8 cellular contexts compared by ENCODE assay signal in genomic region chr21:33948951-33949444, GRCh38. TPM values are rescaled to one million over a fixed set of nuclear protein-coding genes. Genes with fewer than 3 reads are reported as not detected.
A peak's percentile ranks its signal among the peaks of the same experiment; 100 is the strongest.
DNase-seq lines count a peak whose midpoint lies in the region; ATAC-seq and TF ChIP-seq lines count a peak whose summit lies in the region.

No MANE protein-coding gene starts in this region.

- H3K27ac ChIP-seq in BLaER1 treated with 17β-estradiol and CSF1 and Interleukin-3, amounts not matched to agents 10 nM and 100 nM = peak overlapping the region; percentile 83 to 99 (median 93)
- H3K27ac ChIP-seq in HUES64 (ENCODE audit: low read depth, low read length) (peak overlapping the region; percentile 90), breast epithelium (peak overlapping the region; percentile 92), neural cell (ENCODE audit: low read length) (peak overlapping the region; percentile 98)

- POLR2A ChIA-PET in GM10248 (lab: Yijun Ruan, JAX) = interaction anchor here (0.5 to 2.0 kb wide), 5 partner anchors 24 to 933 kb away, joined by 3 to 8 read pairs (median 6); partner anchors contain the start of genes MRPS6 and SLC5A3

- no peaks in the 10 kb centered on the region for H3K9me2 ChIP-seq in neural cell (ENCODE audit: insufficient read depth, low read length)

- intact Hi-C loops in breast epithelium (cut with DNase I; ENCODE audit: low total_unique reads) = no loop called here

- H3K4me1 ChIP-seq in BLaER1 treated with 17β-estradiol and CSF1 and Interleukin-3, amounts not matched to agents 10 nM and 100 nM = peaks cover 63 to 71% (median 67%) of the 10 kb centered on the region in 10 experiments
- H3K4me1 ChIP-seq in HUES64 (ENCODE audit: insufficient read depth, low read length) (peaks cover 22% of the 10 kb centered on the region), breast epithelium (peaks cover 2 to 9% of the 10 kb centered on the region in 2 donors)

- peaks cover 8 to 25% (median 20%) of the 10 kb centered on the region in 11 experiments; a peak in 19 of 22 replicates for H3K9me3 ChIP-seq in BLaER1 treated with 17β-estradiol and CSF1 and Interleukin-3, amounts not matched to agents 10 nM and 100 nM (replicated peaks in 1 of 11)
- no peaks in the 10 kb centered on the region; the same call in 1 of the 2 replicates for H3K9me3 ChIP-seq in HUES64 (ENCODE audit: insufficient read depth, low read depth, low read length)
- H3K9me3 ChIP-seq in breast epithelium = no peaks in the 10 kb centered on the region
- H3K9me3 ChIP-seq in neural cell (ENCODE audit: low read length) = no peaks in the 10 kb centered on the region

- H4K20me1 ChIP-seq in BLaER1 treated with 17β-estradiol and CSF1 and Interleukin-3, amounts not matched to agents 10 nM and 100 nM = no peaks in the 10 kb centered on the region
- no peaks in the 10 kb centered on the region for H4K20me1 ChIP-seq in neural cell (ENCODE audit: insufficient read depth)

- TF ChIP-seq RAD21 in neural cell (conservative IDR thresholded peaks at IDR 0.05) = no peak

- no peaks in the 10 kb centered on the region for H3K27me3 ChIP-seq in BLaER1 treated with 17β-estradiol and CSF1 and Interleukin-3, amounts not matched to agents 10 nM and 100 nM
- H3K27me3 ChIP-seq in HUES64 (ENCODE audit: insufficient read depth, low read length) (no peaks in the 10 kb centered on the region), breast epithelium (no peaks in the 10 kb centered on the region), neural cell (ENCODE audit: insufficient read depth, low read depth, low read length) (no peaks in the 10 kb centered on the region)

- no peak for DNase-seq in breast epithelium (ENCODE audit: low spot score in 2 of 2)
- no peak for DNase-seq in GM10248 (ENCODE audit: extremely low spot score)
- no peak for DNase-seq in DMS153 treated with DMSO at 0.1 percent for 48 hours (lab: John Stamatoyannopoulos, UW; ENCODE audit: unreplicated experiment)
- no peak for DNase-seq in AG20443 (ENCODE audit: low spot score)

- H2AFZ ChIP-seq in neural cell (ENCODE audit: low read depth, low read length) = peak overlapping the region; percentile 86

- no peaks in the 10 kb centered on the region for H3K79me2 ChIP-seq in neural cell (replicated peaks; ENCODE audit: insufficient read depth, low read length)

- TF ChIP-seq CTCF in breast epithelium (IDR thresholded peaks at IDR 0.05) (no peak), neural cell (IDR thresholded peaks at IDR 0.05; ENCODE audit: poor library complexity, severe bottlenecking) (no peak), GM10248 (IDR thresholded peaks at IDR 0.05; ENCODE audit: control extremely low read depth, extremely low read depth, low read depth, missing control alignments) (no peak)

- peak overlapping the region; percentile 73 to 94 (median 83) for H3K4me2 ChIP-seq in BLaER1 treated with 17β-estradiol and CSF1 and Interleukin-3, amounts not matched to agents 10 nM and 100 nM
- peak overlapping the region; percentile 21 for H3K4me2 ChIP-seq in neural cell (ENCODE audit: low read length)

- CTCF ChIA-PET in GM10248 (lab: Yijun Ruan, JAX) = interaction anchor here (1.0 to 5.3 kb wide), 4 partner anchors 25 to 399 kb away, joined by 3 to 31 read pairs (median 5); no protein-coding TSS in a partner anchor

- no peaks in the 10 kb centered on the region for H3F3A ChIP-seq in neural cell (ENCODE audit: insufficient read depth, low read length, poor library complexity, severe bottlenecking)

- ATAC-seq in HG03439 (IDR thresholded peaks at IDR 0.05; ENCODE audit: unreplicated experiment) = no peak

- H3K36me3 ChIP-seq in BLaER1 treated with 17β-estradiol and CSF1 and Interleukin-3, amounts not matched to agents 10 nM and 100 nM = no peaks in the 10 kb centered on the region
- H3K36me3 ChIP-seq in HUES64 (ENCODE audit: insufficient read depth, low read length) (0 out of 2 replicates have a peak, but pooled peaks cover 3% of the 10 kb centered on the region), breast epithelium (no peaks in the 10 kb centered on the region), neural cell (ENCODE audit: insufficient read depth, low read length) (no peaks in the 10 kb centered on the region)

- WGBS in HUES64 = 90% methylated on average over 9 of the region's 9 CpGs

- TF ChIP-seq POLR2A in breast epithelium (IDR thresholded peaks at IDR 0.05) = no peak

- no peak for TF ChIP-seq EP300 in neural cell (conservative IDR thresholded peaks at IDR 0.05; ENCODE audit: poor library complexity, severe bottlenecking)

- H3K9ac ChIP-seq in BLaER1 treated with 17β-estradiol and CSF1 and Interleukin-3, amounts not matched to agents 10 nM and 100 nM = peak overlapping the region in 10 of 11 experiments; percentile 55 to 86 (median 80); a peak in 20 of 22 replicates
- H3K9ac ChIP-seq in HUES64 (ENCODE audit: low read depth, low read length) = peak overlapping the region; percentile 77; the same call in 1 of the 2 replicates
- H3K9ac ChIP-seq in neural cell (ENCODE audit: low read length) = peak overlapping the region; percentile 74

- peak overlapping the region in 2 of 10 experiments; percentile 10 to 20; a peak in 2 of 20 replicates for H3K4me3 ChIP-seq in BLaER1 treated with 17β-estradiol and CSF1 and Interleukin-3, amounts not matched to agents 10 nM and 100 nM
- H3K4me3 ChIP-seq in HUES64 (ENCODE audit: low read length) (no peak overlapping the region), breast epithelium (no peak overlapping the region), neural cell (ENCODE audit: low read length) (peak overlapping the region; percentile 47)

TF ChIP-seq in neural cell, 6 proteins besides CTCF, POLR2A, EP300 and RAD21:
- TF ChIP-seq MXI1 (conservative IDR thresholded peaks at IDR 0.05; ENCODE audit: poor library complexity, severe bottlenecking) = no peak
- no peak for TF ChIP-seq REST (IDR thresholded peaks at IDR 0.05; ENCODE audit: borderline replicate concordance)
- TF ChIP-seq TAF1 (IDR thresholded peaks at IDR 0.05; ENCODE audit: low read depth) = no peak
- TF ChIP-seq POLR2AphosphoS5 (IDR thresholded peaks at IDR 0.05) = no peak
- TF ChIP-seq EZH2 (IDR thresholded peaks at IDR 0.05; ENCODE audit: borderline replicate concordance, insufficient read depth, low read length, poor library complexity, severe bottlenecking) = no peak
- no peak for TF ChIP-seq SMC3 (conservative IDR thresholded peaks at IDR 0.05; ENCODE audit: poor library complexity)

RNA-seq across cellular contexts. Expression of gene ATP5PO, which starts 33.4 kb away (rescaled TPM):
- polyA plus RNA-seq in HUES64 (2013, experiment 1 of 2) = 286 TPM
- 327 TPM for polyA plus RNA-seq in HUES64 (2013, experiment 2 of 2)
- total RNA-seq in breast epithelium = 100 to 1,000 TPM; 161 to 234 (median 170) TPM
- 420 and 439 TPM in 2 replicates for polyA plus RNA-seq in neural cell
- 127 and 133 TPM in 2 replicates for polyA minus RNA-seq in neural cell
